29 cellular contexts compared by ENCODE assay signal in genomic region chr4:47968847-47969246, GRCh38. TPM values are rescaled to one million over a fixed set of nuclear protein-coding genes. Genes with fewer than 3 reads are reported as not detected.
"Had no signal": no experiment of that assay in that cellular context is flagged by ENCODE, and none has a peak within 500 bp of the region (broad histone marks: within the 10 kb centered on the region; RNA-seq: fewer than 3 reads in every experiment).

No MANE protein-coding gene starts in this region.

- H3K9me3 ChIP-seq: colonic mucosa, esophagus squamous epithelium, gastrocnemius medialis, heart right ventricle, left lung, lower lobe of right lung, mucosa of descending colon had no signal

- H3K4me1 ChIP-seq: colonic mucosa, esophagus squamous epithelium, gastrocnemius medialis, heart right ventricle, left lung, lower lobe of right lung had no signal

- H3K4me3 ChIP-seq: colonic mucosa, dorsolateral prefrontal cortex, esophagus squamous epithelium, gastrocnemius medialis, heart right ventricle, left lung, lower lobe of right lung, mucosa of descending colon had no signal

- H3K27ac ChIP-seq: colonic mucosa, dorsolateral prefrontal cortex, epithelial cell of prostate, esophagus squamous epithelium, gastrocnemius medialis, heart right ventricle, left lung, lower lobe of right lung had no signal

- H3K27me3 ChIP-seq: colonic mucosa, dorsolateral prefrontal cortex, esophagus squamous epithelium, gastrocnemius medialis, heart right ventricle, left lung had no signal

- DNase-seq: colonic mucosa; dermis blood vessel endothelial cell; dorsolateral prefrontal cortex; effector CD4-positive, alpha-beta T cell; effector memory CD4-positive, alpha-beta T cell; erythroblast; esophagus squamous epithelium; foreskin fibroblast; foreskin melanocyte; gastrocnemius medialis; glutamatergic neuron; head of caudate nucleus; heart right ventricle; hippocampal formation; left cardiac atrium; left lung; left ventricle myocardium superior; lower lobe of right lung; mesenchymal stem cell; mucosa of descending colon; naive B cell; naive thymus-derived CD8-positive, alpha-beta T cell had no signal

- ATAC-seq: esophagus mucosa; gastrocnemius medialis; heart right ventricle; left cardiac atrium; left lung; left ventricle myocardium superior; lower lobe of right lung; mucosa of descending colon; naive thymus-derived CD8-positive, alpha-beta T cell had no signal

- H3K36me3 ChIP-seq: colonic mucosa, esophagus squamous epithelium, gastrocnemius medialis, heart right ventricle, left lung, lower lobe of right lung had no signal

- FAIRE-seq: endothelial cell of umbilical vein, islet of Langerhans, keratinocyte had no signal

RNA-seq across cellular contexts. Expression of gene CNGA1, which starts 47.6 kb away (rescaled TPM):
- total RNA-seq: dermis blood vessel endothelial cell; endothelial cell of umbilical vein; glomerular endothelial cell; left ventricle myocardium superior; lung microvascular endothelial cell; naive thymus-derived CD8-positive, alpha-beta T cell had no signal
